8 cellular contexts compared by ENCODE assay signal in the genomic region with DNA sequence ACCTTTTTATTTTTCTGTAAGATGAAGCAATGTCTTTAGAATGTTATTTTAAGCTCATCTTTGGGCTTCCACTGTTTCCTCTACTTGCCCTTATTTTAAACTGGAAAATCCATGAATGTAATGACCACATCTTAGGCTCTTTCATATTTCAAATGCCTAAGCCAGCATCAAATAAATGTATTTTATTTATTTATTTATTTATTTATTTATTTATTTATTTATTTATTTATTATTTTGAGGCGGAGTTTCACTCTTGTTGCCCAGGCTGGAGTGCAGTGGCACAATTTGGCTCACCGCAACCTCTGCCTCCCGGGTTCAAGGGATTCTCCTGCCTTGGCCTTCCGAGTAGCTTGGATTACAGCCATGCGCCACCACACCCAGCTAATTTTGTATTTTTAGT.
"Had no signal": no experiment of that assay in that cellular context is flagged by ENCODE, and none has a peak within 500 bp of the region (broad histone marks: within the 10 kb centered on the region; RNA-seq: fewer than 3 reads in every experiment).

No MANE protein-coding gene starts in this region.

- ATAC-seq: HCT116, K562 had no signal

- FAIRE-seq: HTR-8/SVneo, K562 had no signal

- H3K4me3 ChIP-seq: GM23248, HAP-1, K562 had no signal

- H3K9me3 ChIP-seq: HAP-1 had no signal

- H3K27ac ChIP-seq: GM23248 had no signal

- DNase-seq: GM23248, GOT3, H7, IMR-90 had no signal
